Comparison of ENCODE assay signal across 8 cellular contexts in the genomic region with DNA sequence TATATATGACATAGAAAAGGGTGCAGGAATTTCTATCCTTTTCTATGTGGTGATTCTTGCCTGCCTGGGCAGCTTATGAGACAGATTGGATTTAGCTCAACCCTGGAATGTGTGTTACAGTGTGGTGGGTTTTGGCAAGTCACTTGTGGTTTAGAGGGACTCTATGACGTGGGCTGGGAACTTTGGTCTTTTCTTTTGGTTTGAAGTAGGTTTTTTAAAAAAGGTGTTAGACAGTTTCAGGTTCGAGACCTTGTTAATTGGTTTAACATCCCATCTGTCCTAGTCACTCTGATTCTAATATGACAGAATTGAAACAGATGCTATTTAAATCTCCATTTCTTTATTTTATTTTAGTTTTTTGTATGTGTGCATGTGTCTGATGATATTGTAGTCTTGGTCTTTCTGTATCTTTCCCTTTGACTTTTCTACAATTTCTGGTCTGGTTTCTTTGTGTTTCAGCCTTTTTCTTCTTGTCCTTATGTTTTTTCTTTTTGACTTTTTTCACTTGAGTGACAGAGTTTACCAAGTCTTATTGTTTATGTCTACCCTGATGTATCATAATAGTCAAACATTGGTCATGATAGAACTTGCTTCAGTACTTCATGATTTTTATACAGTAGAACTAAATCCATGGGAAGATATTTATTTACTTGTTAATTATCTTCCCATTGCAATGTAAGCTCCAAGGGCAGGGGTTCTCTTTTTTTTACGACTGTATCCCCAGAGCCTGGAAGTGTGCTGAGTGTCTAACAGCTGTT.
A peak's percentile ranks its signal among the peaks of the same experiment; 100 is the strongest.
DNase-seq lines count a peak whose midpoint lies in the region; ATAC-seq and TF ChIP-seq lines count a peak whose summit lies in the region.

No MANE protein-coding gene starts in this region.

- no peak overlapping the region for H3K4me3 Mint-ChIP-seq in activated T-helper 2 cell treated with anti-CD3 and anti-CD28 coated beads, Interferon-gamma antibody, Interleukin-2, Interleukin-4, amounts not matched to agents 10 μg/mL and 5 μg/mL and 100 μg/mL, durations not matched to agents 14 hours and 24 hours and 36 hours (ENCODE audit: low read depth)

- no peaks in the 10 kb centered on the region for H3K9me3 Mint-ChIP-seq in activated T-helper 2 cell treated with anti-CD3 and anti-CD28 coated beads, Interferon-gamma antibody, Interleukin-2, Interleukin-4, amounts not matched to agents 10 μg/mL and 5 μg/mL and 100 μg/mL, durations not matched to agents 14 hours and 24 hours and 36 hours

- H3K27me3 Mint-ChIP-seq in activated T-helper 2 cell treated with anti-CD3 and anti-CD28 coated beads, Interferon-gamma antibody, Interleukin-2, Interleukin-4, amounts not matched to agents 10 μg/mL and 5 μg/mL and 100 μg/mL, durations not matched to agents 14 hours and 24 hours and 36 hours (ENCODE audit: low read depth), result no peaks in the 10 kb centered on the region

- peaks cover 62% of the 10 kb centered on the region for H3K4me1 Mint-ChIP-seq in activated T-helper 2 cell treated with anti-CD3 and anti-CD28 coated beads, Interferon-gamma antibody, Interleukin-2, Interleukin-4, amounts not matched to agents 10 μg/mL and 5 μg/mL and 100 μg/mL, durations not matched to agents 14 hours and 24 hours and 36 hours (ENCODE audit: low read depth)

- ATAC-seq in GM18868 (IDR thresholded peaks at IDR 0.05; ENCODE audit: unreplicated experiment) (peak; percentile 65), HG03064 (IDR thresholded peaks at IDR 0.05; ENCODE audit: low read depth, unreplicated experiment) (peak; percentile 46), HG02970 (IDR thresholded peaks at IDR 0.05; ENCODE audit: low FRiP score, unreplicated experiment) (no peak), omental fat pad (ENCODE audit: low FRiP score) (no peak), left colon (no peak)

- intact Hi-C loops in activated T-helper 2 cell treated with anti-CD3 and anti-CD28 coated beads, Interferon-gamma antibody, Interleukin-2, Interleukin-4, amounts not matched to agents 10 μg/mL and 5 μg/mL and 100 μg/mL, durations not matched to agents 14 hours and 24 hours and 36 hours (cut with micrococcal nuclease), result loop anchor here (1.0 to 10.0 kb wide), 6 partner anchors 11 to 1356 kb away; no protein-coding TSS in a partner anchor
- intact Hi-C loops in left colon (cut with DNase I, micrococcal nuclease), result no loop called here

- peaks cover 11% of the 10 kb centered on the region for H3K36me3 Mint-ChIP-seq in activated T-helper 2 cell treated with anti-CD3 and anti-CD28 coated beads, Interferon-gamma antibody, Interleukin-2, Interleukin-4, amounts not matched to agents 10 μg/mL and 5 μg/mL and 100 μg/mL, durations not matched to agents 14 hours and 24 hours and 36 hours (ENCODE audit: low read depth)

- H3K27ac Mint-ChIP-seq in activated T-helper 2 cell treated with anti-CD3 and anti-CD28 coated beads, Interferon-gamma antibody, Interleukin-2, Interleukin-4, amounts not matched to agents 10 μg/mL and 5 μg/mL and 100 μg/mL, durations not matched to agents 14 hours and 24 hours and 36 hours, result peak overlapping the region; percentile 38

- DNase-seq in AG08396 (ENCODE audit: low spot score), result peak; percentile 5
- no peak for DNase-seq in activated T-helper 2 cell treated with anti-CD3 and anti-CD28 coated beads, Interferon-gamma antibody, Interleukin-2, Interleukin-4, amounts not matched to agents 10 μg/mL and 5 μg/mL and 100 μg/mL, durations not matched to agents 14 hours and 24 hours and 36 hours (ENCODE audit: low spot score)
- DNase-seq in omental fat pad (ENCODE audit: low spot score), result no peak
- no peak for DNase-seq in left colon
- no peak for DNase-seq in NCI-H128 (lab: John Stamatoyannopoulos, UW; ENCODE audit: unreplicated experiment)

- TF ChIP-seq CTCF in omental fat pad (IDR thresholded peaks at IDR 0.05), result no peak

Comparison
In these comparisons a context has a peak if more than half of its experiments do, and no peak if none do; other contexts are left out.
1. ATAC-seq: peak in GM18868 (single experiment) and HG03064 (single experiment); none in HG02970 (single experiment), omental fat pad (single experiment) and left colon (single experiment).